ENCODE assay signal across 16 cellular contexts in the genomic region with DNA sequence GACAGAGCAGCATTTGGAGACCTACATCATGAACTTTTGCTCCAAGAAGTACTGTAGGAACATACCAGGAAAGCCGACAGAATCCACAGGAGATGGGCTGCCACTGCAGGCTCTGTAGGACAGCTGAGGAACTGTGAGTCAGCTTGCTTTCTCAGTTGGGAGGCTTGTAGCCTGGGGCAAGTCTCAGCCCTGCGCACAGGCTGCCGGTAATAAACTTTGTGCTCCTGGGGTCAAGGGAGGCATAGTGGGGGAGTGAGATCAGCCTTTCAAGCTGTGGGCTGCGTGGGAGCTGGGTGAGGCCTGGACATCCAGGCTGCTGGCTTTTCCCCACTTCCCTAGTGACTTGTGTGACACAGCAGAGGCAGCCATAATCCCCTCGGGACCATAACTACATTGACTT.
"Had no signal": no experiment of that assay in that cellular context is flagged by ENCODE, and none has a peak within 500 bp of the region (broad histone marks: within the 10 kb centered on the region; RNA-seq: fewer than 3 reads in every experiment).

No MANE protein-coding gene starts in this region.

- DNase-seq: activated CD4-positive, alpha-beta T cell treated with anti-CD3 and anti-CD28 coated beads for 36 hours; activated CD8-positive, alpha-beta memory T cell treated with anti-CD3 and anti-CD28 coated beads, Interleukin-2, amount 50 U/mL, for 4 hours; activated CD8-positive, alpha-beta T cell treated with anti-CD3 and anti-CD28 coated beads for 36 hours; activated naive CD8-positive, alpha-beta T cell treated with anti-CD3 and anti-CD28 coated beads, Interleukin-2, amount 10 ng/mL, durations not matched to agents 7 days and 5 days; activated T-cell treated with anti-CD3 and anti-CD28 coated beads, Interleukin-2, amount 50 U/mL, for 72 hours; effector CD4-positive, alpha-beta T cell; foreskin melanocyte; head of caudate nucleus; psoas muscle; stimulated activated CD4-positive, alpha-beta T cell treated with anti-CD3 and anti-CD28 coated beads, Interleukin-2, amount 100 ng/mL, for 24 hours; stimulated activated naive CD4-positive, alpha-beta T cell treated with Interleukin-2 at 50 U/mL for 16 hours; T-helper 9 cell had no signal

- H3K27me3 ChIP-seq: ascending aorta, sigmoid colon had no signal

- H3K4me1 ChIP-seq: ascending aorta, psoas muscle, sigmoid colon had no signal

- H3K4me3 ChIP-seq: ascending aorta, psoas muscle, sigmoid colon had no signal

- H3K27ac ChIP-seq: ascending aorta, psoas muscle, sigmoid colon, VCaP had no signal

- H3K36me3 ChIP-seq: ascending aorta, sigmoid colon had no signal

- ATAC-seq: activated CD4-positive, alpha-beta T cell treated with anti-CD3 and anti-CD28 coated beads for 36 hours; activated CD8-positive, alpha-beta T cell treated with anti-CD3 and anti-CD28 coated beads for 36 hours; activated T-cell treated with anti-CD3 and anti-CD28 coated beads, Interleukin-2, amount 50 U/mL, for 72 hours; left lobe of liver; psoas muscle had no signal
